Comparison of ENCODE assay signal across 23 cellular contexts in the genomic region with DNA sequence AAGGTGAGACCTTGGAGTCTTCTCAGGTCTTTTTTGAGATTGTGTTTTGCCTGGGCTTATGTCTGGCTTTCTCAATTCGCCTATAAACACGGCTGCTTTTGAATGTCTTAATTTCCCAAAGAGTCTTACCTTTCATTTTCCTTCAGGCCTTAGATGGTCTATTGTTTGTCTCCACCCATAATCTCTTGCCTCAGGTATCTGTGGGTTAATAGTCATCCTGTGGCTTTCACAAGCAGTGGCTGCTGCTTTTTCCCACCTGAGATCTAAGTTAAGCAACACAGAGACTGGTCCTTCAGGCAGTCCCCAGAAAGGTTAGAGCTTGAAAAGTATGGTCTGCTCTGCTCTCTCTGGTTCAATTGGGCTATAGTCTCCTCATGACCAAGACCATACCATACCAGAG.
DNase-seq lines count a peak whose midpoint lies in the region; ATAC-seq, FAIRE-seq and TF ChIP-seq lines count a peak whose summit lies in the region.
"Had no signal": no experiment of that assay in that cellular context is flagged by ENCODE, and none has a peak within 500 bp of the region (broad histone marks: within the 10 kb centered on the region; RNA-seq: fewer than 3 reads in every experiment).

No MANE protein-coding gene starts in this region.

- intact Hi-C loops in MCF 10A (cut with micrococcal nuclease) (no loop called here), breast epithelium (cut with DNase I; ENCODE audit: low total_unique reads) (no loop called here)

- DNase-seq in MCF 10A (ENCODE audit: unreplicated experiment) (peak; percentile 14), breast epithelium (ENCODE audit: low spot score in 2 of 2) (no peak), bronchial epithelial cell (ENCODE audit: low read depth) (peak; percentile 44), epidermal melanocyte (ENCODE audit: insufficient read length, low spot score) (no peak), pons (ENCODE audit: low spot score) (no peak)
- no peak for DNase-seq in activated CD4-positive, alpha-beta T cell treated with anti-CD3 and anti-CD28 coated beads, Interleukin-2, amount 50 U/mL, for 48 hours
- DNase-seq: Caco-2; CD4-positive, CD25-positive, alpha-beta regulatory T cell; CD8-positive, alpha-beta T cell; DMS153; DND-41; GM23248; H9 had no signal

- no peaks in the 10 kb centered on the region for H3K4me1 ChIP-seq in breast epithelium
- H3K4me1 ChIP-seq: BLaER1, Caco-2 had no signal

- no peak overlapping the region for H3K4me3 Mint-ChIP-seq in MCF 10A (ENCODE audit: unreplicated experiment)
- H3K4me3 Mint-ChIP-seq: B cell; CD4-positive, CD25-positive, alpha-beta regulatory T cell; CD8-positive, alpha-beta T cell; H9 had no signal

- BruUV-seq in MCF 10A (replicated peaks; lab: Mats Ljungman, UMichigan), result no TSS peak

- no peaks in the 10 kb centered on the region for H3K36me3 Mint-ChIP-seq in MCF 10A (ENCODE audit: insufficient read depth, unreplicated experiment)
- H3K36me3 Mint-ChIP-seq: CD4-positive, CD25-positive, alpha-beta regulatory T cell; CD8-positive, alpha-beta T cell had no signal

- POLR2A ChIA-PET in MCF 10A (lab: Yijun Ruan, JAX), result no interaction called here

- H3K36me3 ChIP-seq in breast epithelium (no peaks in the 10 kb centered on the region), bronchial epithelial cell (ENCODE audit: control insufficient read depth, insufficient read depth, low read length) (no peaks in the 10 kb centered on the region)
- H3K36me3 ChIP-seq: BLaER1 had no signal

- no peak overlapping the region for H3K27ac Mint-ChIP-seq in MCF 10A (ENCODE audit: low read depth, unreplicated experiment)
- H3K27ac Mint-ChIP-seq: B cell; CD4-positive, CD25-positive, alpha-beta regulatory T cell; CD8-positive, alpha-beta T cell; H9 had no signal

- no peak for FAIRE-seq in bronchial epithelial cell (lab: Jason Lieb, UNC)
- FAIRE-seq: A204.1, G401.6, GM12892 had no signal

- H3K4me3 ChIP-seq in breast epithelium (no peak overlapping the region), bronchial epithelial cell (ENCODE audit: low read depth, low read length) (no peak overlapping the region)
- H3K4me3 ChIP-seq: BLaER1, GM23248 had no signal

- H3K27me3 ChIP-seq in breast epithelium (peaks cover 0 to 4% of the 10 kb centered on the region in 2 donors), bronchial epithelial cell (ENCODE audit: control insufficient read depth, insufficient read depth, low read length) (no peaks in the 10 kb centered on the region)
- H3K27me3 ChIP-seq: BLaER1 had no signal

- CTCF ChIA-PET in MCF 10A (lab: Yijun Ruan, JAX), result interaction anchor here (0.5 to 2.1 kb wide), 3 partner anchors 125 to 176 kb away, joined by 3 to 5 read pairs (median 3); no protein-coding TSS in a partner anchor

- no peak for TF ChIP-seq CTCF in MCF 10A (IDR thresholded peaks at IDR 0.05; ENCODE audit: unreplicated experiment)
- TF ChIP-seq CTCF in breast epithelium (IDR thresholded peaks at IDR 0.05), result no peak
- no peak for TF ChIP-seq CTCF in bronchial epithelial cell (IDR thresholded peaks at IDR 0.05; ENCODE audit: insufficient read depth, low read length, severe bottlenecking)

- peaks cover 0 to 3% of the 10 kb centered on the region in 2 donors for H3K9me3 ChIP-seq in breast epithelium
- H3K9me3 ChIP-seq: BLaER1, Caco-2 had no signal

- H3K27me3 Mint-ChIP-seq in MCF 10A (ENCODE audit: insufficient read depth, unreplicated experiment), result no peaks in the 10 kb centered on the region

- no peak for TF ChIP-seq POLR2A in breast epithelium (IDR thresholded peaks at IDR 0.05)

- peaks cover 15% of the 10 kb centered on the region for H3K9me3 Mint-ChIP-seq in MCF 10A (ENCODE audit: unreplicated experiment)
- H3K9me3 Mint-ChIP-seq: CD8-positive, alpha-beta T cell had no signal

- peak; percentile 67 for ATAC-seq in esophagus mucosa
- ATAC-seq in HG02588 (IDR thresholded peaks at IDR 0.05; ENCODE audit: unreplicated experiment), result no peak
- ATAC-seq: CD8-positive, alpha-beta T cell; HCT116 had no signal

- no peak overlapping the region for H3K27ac ChIP-seq in breast epithelium
- H3K27ac ChIP-seq: 22Rv1, BLaER1, C4-2B, GM23248 had no signal

- H3K4me1 Mint-ChIP-seq in MCF 10A (ENCODE audit: insufficient read depth, unreplicated experiment), result no peaks in the 10 kb centered on the region
- H3K4me1 Mint-ChIP-seq: B cell; CD4-positive, CD25-positive, alpha-beta regulatory T cell had no signal

Comparison
In these comparisons a context has a peak if more than half of its experiments do, and no peak if none do; other contexts are left out.
1. DNase-seq: peak in MCF 10A (single experiment) and bronchial epithelial cell (single experiment); none in breast epithelium (0 of 2), epidermal melanocyte (single experiment), pons (single experiment) and activated CD4-positive, alpha-beta T cell treated with anti-CD3 and anti-CD28 coated beads, Interleukin-2, amount 50 U/mL, for 48 hours (0 of 2).